ENCODE assay signal across 8 cellular contexts in the genomic region with DNA sequence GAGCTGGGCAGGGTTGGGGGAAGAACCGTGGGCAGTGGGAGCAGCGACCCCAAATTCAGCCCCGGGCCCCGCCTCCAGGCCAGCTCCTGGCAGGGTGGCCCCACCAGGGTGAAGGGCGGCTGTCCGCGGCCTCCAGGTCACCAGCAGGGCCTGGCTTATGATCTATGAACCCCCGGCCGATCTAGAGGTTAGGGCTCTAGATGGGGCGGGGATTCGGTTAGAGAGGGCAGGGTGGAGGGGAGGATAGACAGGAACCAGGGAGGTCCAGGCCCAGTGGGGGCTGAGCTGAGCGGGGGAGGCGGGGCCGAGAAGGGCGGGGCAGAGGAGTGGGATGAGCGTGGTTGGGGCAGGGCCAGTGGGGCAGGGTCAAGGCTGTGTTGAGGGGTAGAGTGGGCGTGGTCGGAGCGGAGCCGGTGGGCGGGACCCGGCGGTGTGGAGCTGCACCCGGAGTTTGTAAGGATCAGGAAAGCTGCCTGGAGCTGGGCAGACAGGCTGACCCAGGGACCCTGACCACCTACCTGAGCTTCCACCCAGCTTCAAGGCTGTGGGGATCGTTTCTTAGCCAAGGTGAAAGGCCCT. TPM values are rescaled to one million over a fixed set of nuclear protein-coding genes. Genes with fewer than 3 reads are reported as not detected.
DNase-seq lines count a peak whose midpoint lies in the region; ATAC-seq and TF ChIP-seq lines count a peak whose summit lies in the region.
"Had no signal": no experiment of that assay in that cellular context is flagged by ENCODE, and none has a peak within 500 bp of the region (broad histone marks: within the 10 kb centered on the region; RNA-seq: fewer than 3 reads in every experiment).

No MANE protein-coding gene starts in this region.

- H3K9me3 Mint-ChIP-seq in activated T-helper 2 cell treated with anti-CD3 and anti-CD28 coated beads, Interferon-gamma antibody, Interleukin-2, Interleukin-4, amounts not matched to agents 10 μg/mL and 5 μg/mL and 100 μg/mL, durations not matched to agents 14 hours and 24 hours and 36 hours = no peaks in the 10 kb centered on the region

- H3K4me3 ChIP-seq in ovary (peak overlapping the region; percentile 17), upper lobe of right lung (peak overlapping the region; percentile 47)

- ATAC-seq in Right ventricle myocardium superior (ENCODE audit: poor library complexity) (peak; percentile 95), upper lobe of right lung (peak; percentile 90)

- CTCF ChIA-PET in GM10248 (lab: Yijun Ruan, JAX) = interaction anchor here (1.1 to 3.1 kb wide), 7 partner anchors 9 to 248 kb away, joined by 3 to 16 read pairs (median 5); no protein-coding TSS in a partner anchor

- TF ChIP-seq POLR2A in ovary (IDR thresholded peaks at IDR 0.05) = peak; percentile 20

- peak overlapping the region; percentile 47 for H3K4me3 Mint-ChIP-seq in activated T-helper 2 cell treated with anti-CD3 and anti-CD28 coated beads, Interferon-gamma antibody, Interleukin-2, Interleukin-4, amounts not matched to agents 10 μg/mL and 5 μg/mL and 100 μg/mL, durations not matched to agents 14 hours and 24 hours and 36 hours (ENCODE audit: low read depth)

- H3K9me3 ChIP-seq in ovary = no peaks in the 10 kb centered on the region
- no peaks in the 10 kb centered on the region for H3K9me3 ChIP-seq in upper lobe of right lung
- H3K9me3 ChIP-seq: tibial artery had no signal

- H3K27me3 Mint-ChIP-seq in activated T-helper 2 cell treated with anti-CD3 and anti-CD28 coated beads, Interferon-gamma antibody, Interleukin-2, Interleukin-4, amounts not matched to agents 10 μg/mL and 5 μg/mL and 100 μg/mL, durations not matched to agents 14 hours and 24 hours and 36 hours (ENCODE audit: low read depth) = peaks cover 8% of the 10 kb centered on the region

- POLR2A ChIA-PET in GM10248 (lab: Yijun Ruan, JAX) = no interaction called here

- H3K27ac ChIP-seq in ovary (peak overlapping the region; percentile 78 to 94), upper lobe of right lung (peak overlapping the region; percentile 51)

- no peaks in the 10 kb centered on the region for H3K36me3 ChIP-seq in ovary
- H3K36me3 ChIP-seq in upper lobe of right lung = no peaks in the 10 kb centered on the region
- H3K36me3 ChIP-seq: tibial artery had no signal

- WGBS in ovary, 3 donors = 3 to 6% (median 6%) methylated on average over 25 of the region's 25 CpGs

- no peak overlapping the region for H3K27ac Mint-ChIP-seq in activated T-helper 2 cell treated with anti-CD3 and anti-CD28 coated beads, Interferon-gamma antibody, Interleukin-2, Interleukin-4, amounts not matched to agents 10 μg/mL and 5 μg/mL and 100 μg/mL, durations not matched to agents 14 hours and 24 hours and 36 hours

- TF ChIP-seq CTCF in ovary (IDR thresholded peaks at IDR 0.05) (no peak), upper lobe of right lung (IDR thresholded peaks at IDR 0.05) (no peak), GM10248 (IDR thresholded peaks at IDR 0.05; ENCODE audit: control extremely low read depth, extremely low read depth, low read depth, missing control alignments) (no peak)

- H3K36me3 Mint-ChIP-seq in activated T-helper 2 cell treated with anti-CD3 and anti-CD28 coated beads, Interferon-gamma antibody, Interleukin-2, Interleukin-4, amounts not matched to agents 10 μg/mL and 5 μg/mL and 100 μg/mL, durations not matched to agents 14 hours and 24 hours and 36 hours (ENCODE audit: low read depth) = no peaks in the 10 kb centered on the region

- intact Hi-C loops in activated T-helper 2 cell treated with anti-CD3 and anti-CD28 coated beads, Interferon-gamma antibody, Interleukin-2, Interleukin-4, amounts not matched to agents 10 μg/mL and 5 μg/mL and 100 μg/mL, durations not matched to agents 14 hours and 24 hours and 36 hours (cut with micrococcal nuclease) = no loop called here
- intact Hi-C loops in Right ventricle myocardium superior (cut with DNase I) = no loop called here
- intact Hi-C loops in ovary (cut with DNase I) = loop anchor here in 3 of 4 donors (5.0 kb wide), 2 partner anchors 34 to 39 kb away; partner anchors contain the start of gene ABO (in 2 of the 3)
- intact Hi-C loops in upper lobe of right lung (cut with DNase I) = no loop called here

- no peaks in the 10 kb centered on the region for H3K27me3 ChIP-seq in ovary
- H3K27me3 ChIP-seq in upper lobe of right lung = no peaks in the 10 kb centered on the region

- no peak for TF ChIP-seq EP300 in ovary (IDR thresholded peaks at IDR 0.05)

- H3K4me1 ChIP-seq in ovary (ENCODE audit: insufficient read depth) (peaks cover 12% of the 10 kb centered on the region), upper lobe of right lung (peaks cover 19% of the 10 kb centered on the region)

- DNase-seq in LoVo (ENCODE audit: low spot score) (peak; percentile 7), Right ventricle myocardium superior (peak; percentile 94), ovary (peak; percentile 99), upper lobe of right lung (peak; percentile 92), NCI-H69 (lab: John Stamatoyannopoulos, UW) (no peak), GM10248 (ENCODE audit: extremely low spot score) (no peak)
- DNase-seq in activated T-helper 2 cell treated with anti-CD3 and anti-CD28 coated beads, Interferon-gamma antibody, Interleukin-2, Interleukin-4, amounts not matched to agents 10 μg/mL and 5 μg/mL and 100 μg/mL, durations not matched to agents 14 hours and 24 hours and 36 hours (ENCODE audit: low spot score) = peak; percentile 32

- peaks cover 6% of the 10 kb centered on the region for H3K4me1 Mint-ChIP-seq in activated T-helper 2 cell treated with anti-CD3 and anti-CD28 coated beads, Interferon-gamma antibody, Interleukin-2, Interleukin-4, amounts not matched to agents 10 μg/mL and 5 μg/mL and 100 μg/mL, durations not matched to agents 14 hours and 24 hours and 36 hours (ENCODE audit: low read depth)

RNA-seq across cellular contexts. Expression of gene OBP2B, which starts 29.3 kb away (rescaled TPM):
- total RNA-seq in activated T-helper 2 cell treated with anti-CD3 and anti-CD28 coated beads, Interferon-gamma antibody, Interleukin-2, Interleukin-4, amounts not matched to agents 10 μg/mL and 5 μg/mL and 100 μg/mL, durations not matched to agents 14 hours and 24 hours and 36 hours = not detected in 2 replicates
- total RNA-seq in Right ventricle myocardium superior (not detected), ovary (1 to 10 TPM in 2 of 7 donors, under 1 TPM in 2, not detected in 3; 0.33 to 5.3 (median 2.7) TPM), upper lobe of right lung (not detected)
- not detected for polyA plus RNA-seq in ovary

RNA-seq across cellular contexts. Expression of gene ABO, which starts 36.6 kb away (rescaled TPM):
- 0.14 and 0.30 TPM in 2 replicates for total RNA-seq in activated T-helper 2 cell treated with anti-CD3 and anti-CD28 coated beads, Interferon-gamma antibody, Interleukin-2, Interleukin-4, amounts not matched to agents 10 μg/mL and 5 μg/mL and 100 μg/mL, durations not matched to agents 14 hours and 24 hours and 36 hours
- total RNA-seq in Right ventricle myocardium superior (2.4 TPM), ovary (10 to 100 TPM; 16.0 to 27.7 (median 22.0) TPM), upper lobe of right lung (16.8 TPM)
- polyA plus RNA-seq in ovary = 10 to 100 TPM; 18.5 to 21.1 TPM

Comparison
In these comparisons a context has a peak if more than half of its experiments do, and no peak if none do; other contexts are left out.
1. DNase-seq: peak in LoVo (single experiment), activated T-helper 2 cell treated with anti-CD3 and anti-CD28 coated beads, Interferon-gamma antibody, Interleukin-2, Interleukin-4, amounts not matched to agents 10 μg/mL and 5 μg/mL and 100 μg/mL, durations not matched to agents 14 hours and 24 hours and 36 hours (single experiment), Right ventricle myocardium superior (single experiment), ovary (5 of 5) and upper lobe of right lung (single experiment); none in NCI-H69 (single experiment) and GM10248 (single experiment).
2. intact Hi-C loops: an anchor here in ovary (5.0 kb wide); none called in activated T-helper 2 cell treated with anti-CD3 and anti-CD28 coated beads, Interferon-gamma antibody, Interleukin-2, Interleukin-4, amounts not matched to agents 10 μg/mL and 5 μg/mL and 100 μg/mL, durations not matched to agents 14 hours and 24 hours and 36 hours, Right ventricle myocardium superior and upper lobe of right lung.